22 cellular contexts compared by ENCODE assay signal in the genomic region with DNA sequence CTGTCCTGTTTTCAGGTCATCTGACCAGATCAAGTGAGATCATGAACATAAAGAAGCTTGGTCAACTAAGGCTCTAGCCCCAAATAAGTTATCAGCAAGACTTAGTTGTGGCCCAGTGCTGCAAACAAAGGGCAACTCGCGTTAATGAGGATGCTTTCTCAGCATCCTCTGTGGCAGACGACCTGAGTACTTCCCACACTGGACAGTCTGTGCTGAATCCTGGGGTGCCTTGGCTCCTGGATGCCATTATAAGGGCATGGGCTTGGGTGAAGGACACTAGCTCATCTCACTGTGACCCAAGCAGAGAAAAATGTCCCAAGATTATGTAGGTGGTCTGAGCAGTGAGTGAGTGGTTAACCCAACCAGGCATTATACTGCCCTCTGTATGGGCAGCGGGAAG. TPM values are rescaled to one million over a fixed set of nuclear protein-coding genes. Genes with fewer than 3 reads are reported as not detected.
"Had no signal": no experiment of that assay in that cellular context is flagged by ENCODE, and none has a peak within 500 bp of the region (broad histone marks: within the 10 kb centered on the region; RNA-seq: fewer than 3 reads in every experiment).

No MANE protein-coding gene starts in this region.

- H3K9me3 ChIP-seq: right lobe of liver, thoracic aorta, transverse colon had no signal

- H3K27ac ChIP-seq: parathyroid adenoma, prostate gland, right lobe of liver, spleen, stomach, thoracic aorta, transverse colon had no signal

- DNase-seq: foreskin melanocyte; hippocampal formation; mammary epithelial cell; mucosa of descending colon; natural killer cell; occipital lobe; right lobe of liver; spleen; stimulated activated CD4-positive, alpha-beta T cell treated with anti-CD3 and anti-CD28 coated beads, Interleukin-15, amount 100 ng/mL, for 24 hours; stimulated activated CD4-positive, alpha-beta T cell treated with anti-CD3 and anti-CD28 coated beads, Interleukin-1b, Interleukin-23, amount 100 ng/mL, for 48 hours; stimulated activated CD4-positive, alpha-beta T cell treated with anti-CD3 and anti-CD28 coated beads, Interleukin-4, amount 100 ng/mL, for 24 hours; stimulated activated naive B cell treated with anti-CD40 and anti-IgM and Interleukin-4, amounts not matched to agents 10 μg/mL and 1 μg/mL and 100 μg/mL, for 72 hours; stomach; substantia nigra; transverse colon had no signal

- H3K4me3 ChIP-seq: mucosa of descending colon, prostate gland, right lobe of liver, spleen, stomach, thoracic aorta, transverse colon had no signal

- ATAC-seq: left lobe of liver; mucosa of descending colon; natural killer cell; right lobe of liver; stimulated activated naive B cell treated with anti-CD40 and anti-IgM and Interleukin-4, amounts not matched to agents 10 μg/mL and 1 μg/mL and 100 μg/mL, for 72 hours had no signal

- H3K4me1 ChIP-seq: parathyroid adenoma, prostate gland, right lobe of liver had no signal

- H3K36me3 ChIP-seq: prostate gland, right lobe of liver, spleen, stomach, thoracic aorta, transverse colon had no signal

- H3K27me3 ChIP-seq: right lobe of liver, spleen, stomach, transverse colon had no signal

- H3K9ac ChIP-seq: parathyroid adenoma had no signal

- H2AFZ ChIP-seq: parathyroid adenoma had no signal

RNA-seq across cellular contexts. Expression of a gene that starts 13.9 kb away (rescaled TPM):
- total RNA-seq: left lobe of liver, lower leg skin, mammary epithelial cell, mucosa of descending colon, natural killer cell, occipital lobe, renal cortical epithelial cell, right lobe of liver, skeletal muscle tissue, stomach, thoracic aorta, transverse colon had no signal

RNA-seq across cellular contexts. Expression of a gene that starts 21.8 kb away (rescaled TPM):
- total RNA-seq: mucosa of descending colon, natural killer cell, occipital lobe, renal cortical epithelial cell, right lobe of liver, stomach, transverse colon had no signal
- polyA plus RNA-seq: mammary epithelial cell had no signal
